In genomic region chr6:97059473-97059872, GRCh38 we compare ENCODE assay signal across 8 cellular contexts.
DNase-seq lines count a peak whose midpoint lies in the region; ATAC-seq, FAIRE-seq and TF ChIP-seq lines count a peak whose summit lies in the region.

No MANE protein-coding gene starts in this region.

- no peak for FAIRE-seq in H54 (lab: Jason Lieb, UNC)

- BruUV-seq in PC-3 (replicated peaks; lab: Mats Ljungman, UMichigan) = no TSS peak

- intact Hi-C loops in PC-3 (cut with micrococcal nuclease) = loop anchor here (1.0 to 10.0 kb wide), 3 partner anchors 160 to 665 kb away; no protein-coding TSS in a partner anchor

- peak; percentile 14 for DNase-seq in NCI-H510A treated with DMSO at 0.1 percent for 48 hours (lab: John Stamatoyannopoulos, UW)
- DNase-seq in NCI-H510A (lab: John Stamatoyannopoulos, UW) = no peak
- DNase-seq in PC-3 = peak; percentile 57
- DNase-seq in endothelial cell (ENCODE audit: low spot score) = no peak
- DNase-seq in non-pigmented ciliary epithelial cell (ENCODE audit: low read depth) = peak; percentile 5
- no peak for DNase-seq in H54 (ENCODE audit: insufficient read length, low spot score)

- no peaks in the 10 kb centered on the region for H3K36me3 Mint-ChIP-seq in endothelial cell (ENCODE audit: low read depth, unreplicated experiment)

- no peak overlapping the region for H3K4me3 Mint-ChIP-seq in endothelial cell (ENCODE audit: unreplicated experiment)

- H3K27ac Mint-ChIP-seq in endothelial cell (ENCODE audit: unreplicated experiment) = no peak overlapping the region

- H3K9me3 ChIP-seq in PC-3 (ENCODE audit: low read length) = no peaks in the 10 kb centered on the region

- no peak overlapping the region for H3K4me3 ChIP-seq in PC-3 (ENCODE audit: low read length)

- H2AFZ ChIP-seq in PC-3 (ENCODE audit: low read length) = no peak overlapping the region

- no peak overlapping the region for H3K4me2 ChIP-seq in PC-3 (ENCODE audit: low read length)

- no peaks in the 10 kb centered on the region; the same call in 1 of the 2 replicates for H3K36me3 ChIP-seq in PC-3 (ENCODE audit: low read depth, low read length)

- H4K20me1 ChIP-seq in PC-3 (ENCODE audit: low read length) = no peaks in the 10 kb centered on the region

- POLR2A ChIA-PET in PC-3 (lab: Charles Lee; ENCODE audit: unreplicated experiment) = no interaction called here

- no peaks in the 10 kb centered on the region for H3K4me1 Mint-ChIP-seq in endothelial cell (ENCODE audit: unreplicated experiment)

- H3K27me3 ChIP-seq in PC-3 (ENCODE audit: low read length) = peaks cover 23% of the 10 kb centered on the region

- no peak overlapping the region for H3K9ac ChIP-seq in PC-3 (ENCODE audit: low read length)

- no peak for TF ChIP-seq POLR2A in H54 (IDR thresholded peaks at IDR 0.05; ENCODE audit: low read depth, low read length)

- H3F3A ChIP-seq in PC-3 (ENCODE audit: low read length, unreplicated experiment) = no peaks in the 10 kb centered on the region

- no peaks in the 10 kb centered on the region for H3K4me1 ChIP-seq in PC-3 (ENCODE audit: insufficient read depth, low read length)

- H3K9me3 Mint-ChIP-seq in endothelial cell (ENCODE audit: unreplicated experiment) = no peaks in the 10 kb centered on the region

- peak; percentile 68 for TF ChIP-seq CTCF in PC-3 (conservative IDR thresholded peaks at IDR 0.05; ENCODE audit: low read depth, low read length)
- TF ChIP-seq CTCF in endothelial cell (IDR thresholded peaks at IDR 0.05; ENCODE audit: unreplicated experiment) = peak; percentile 59

- CTCF ChIA-PET in PC-3 (lab: Charles Lee) = interaction anchor here (0.6 to 1.0 kb wide), 4 partner anchors 80 to 889 kb away, joined by 3 to 5 read pairs (median 3); partner anchors contain the start of gene NDUFAF4

- H3K79me2 ChIP-seq in PC-3 (ENCODE audit: low read length) = no peaks in the 10 kb centered on the region

- ATAC-seq in GM21381 (IDR thresholded peaks at IDR 0.05; ENCODE audit: unreplicated experiment) = peak; percentile 79
- peak; percentile 88 for ATAC-seq in HG03469 (IDR thresholded peaks at IDR 0.05; ENCODE audit: unreplicated experiment)
- ATAC-seq in PC-3 = peak; percentile 43

- no peaks in the 10 kb centered on the region for H3K9me2 ChIP-seq in PC-3 (replicated peaks; ENCODE audit: low read length)

- no peak overlapping the region for H3K27ac ChIP-seq in PC-3 (ENCODE audit: low read length)

- H3K27me3 Mint-ChIP-seq in endothelial cell (ENCODE audit: unreplicated experiment) = peaks cover 3% of the 10 kb centered on the region

Comparison
In these comparisons a context has a peak if more than half of its experiments do, and no peak if none do; other contexts are left out.
1. DNase-seq: peak in NCI-H510A treated with DMSO at 0.1 percent for 48 hours (single experiment), PC-3 (single experiment) and non-pigmented ciliary epithelial cell (single experiment); none in NCI-H510A (single experiment), endothelial cell (single experiment) and H54 (single experiment).
2. Peak in every context shown above with its lines, with median percentiles within 50 percentile points of each other: ATAC-seq.